ENCODE assay signal across 1 cellular context in genomic region chr7:149239345-149240143, GRCh38.
TF ChIP-seq lines count a peak whose summit lies in the region.

ZNF212 (plus strand) TSS chr7:149239651; CDS start chr7:149239779, 128 bp downstream.

TF ChIP-seq in HepG2, 621 proteins besides CTCF, POLR2A, EP300 and RAD21 (continued from another document and continues in another):
- TF ChIP-seq TFAP4 (IDR thresholded peaks at IDR 0.05; ENCODE audit: borderline replicate concordance, low read depth) (peak; percentile 59), ARNT2 (CRISPR knock-in tag; IDR thresholded peaks at IDR 0.05; ENCODE audit: low read depth) (peak; percentile 92), CENPT (CRISPR knock-in tag; IDR thresholded peaks at IDR 0.05; ENCODE audit: low read depth) (no peak), ARHGAP35 (CRISPR knock-in tag; IDR thresholded peaks at IDR 0.05; ENCODE audit: borderline replicate concordance) (peak; percentile 71; the same call in 1 of the 2 replicates), HNF1A (IDR thresholded peaks at IDR 0.05; ENCODE audit: low read depth) (peak; percentile 51), HNF1A (CRISPR knock-in tag; IDR thresholded peaks at IDR 0.05; ENCODE audit: borderline replicate concordance) (peak; percentile 62; the same call in 1 of the 2 replicates), ZNF792 (CRISPR knock-in tag; IDR thresholded peaks at IDR 0.05) (peak; percentile 71; the same call in 1 of the 2 replicates), SRSF4 (IDR thresholded peaks at IDR 0.05; ENCODE audit: low read depth, low read length, poor library complexity, severe bottlenecking) (no peak), GZF1 (CRISPR knock-in tag; IDR thresholded peaks at IDR 0.05) (0 out of 2 replicates have a peak, but pooled peaks have one; percentile 48), ZFP90 (CRISPR knock-in tag; IDR thresholded peaks at IDR 0.05; ENCODE audit: borderline replicate concordance) (peak; percentile 33; the same call in 1 of the 2 replicates), GRHL1 (CRISPR knock-in tag; conservative IDR thresholded peaks at IDR 0.05) (no peak), TOPORS (CRISPR knock-in tag; IDR thresholded peaks at IDR 0.05) (no peak), ZNF20 (CRISPR knock-in tag; IDR thresholded peaks at IDR 0.05) (no peak), ZMYM2 (CRISPR knock-in tag; IDR thresholded peaks at IDR 0.05) (no peak), SYNCRIP (IDR thresholded peaks at IDR 0.05; ENCODE audit: insufficient read depth, low read depth, low read length) (no peak), ZNF609 (CRISPR knock-in tag; IDR thresholded peaks at IDR 0.05; ENCODE audit: borderline replicate concordance) (no peak; the same call in 1 of the 2 replicates), ZBTB8A (CRISPR knock-in tag; IDR thresholded peaks at IDR 0.05; ENCODE audit: borderline replicate concordance, low read depth) (no peak), FOXC1 (CRISPR knock-in tag; IDR thresholded peaks at IDR 0.05; ENCODE audit: borderline replicate concordance) (no peak), NRL (CRISPR knock-in tag; IDR thresholded peaks at IDR 0.05; ENCODE audit: borderline replicate concordance) (no peak; the same call in 1 of the 2 replicates), SP5 (CRISPR knock-in tag; IDR thresholded peaks at IDR 0.05; ENCODE audit: borderline replicate concordance, low read depth) (peak; percentile 43; the same call in 1 of the 2 replicates), NR2F1 (CRISPR knock-in tag; IDR thresholded peaks at IDR 0.05) (no peak), ZNF343 (CRISPR knock-in tag; IDR thresholded peaks at IDR 0.05) (no peak), ZNF350 (CRISPR knock-in tag; IDR thresholded peaks at IDR 0.05; ENCODE audit: borderline replicate concordance, low read depth) (peak; percentile 93; the same call in 1 of the 2 replicates), PHB2 (IDR thresholded peaks at IDR 0.05; ENCODE audit: partially characterized antibody) (no peak), ZNF775 (CRISPR knock-in tag; IDR thresholded peaks at IDR 0.05; ENCODE audit: borderline replicate concordance) (no peak)
- TF ChIP-seq, protein P1, sequence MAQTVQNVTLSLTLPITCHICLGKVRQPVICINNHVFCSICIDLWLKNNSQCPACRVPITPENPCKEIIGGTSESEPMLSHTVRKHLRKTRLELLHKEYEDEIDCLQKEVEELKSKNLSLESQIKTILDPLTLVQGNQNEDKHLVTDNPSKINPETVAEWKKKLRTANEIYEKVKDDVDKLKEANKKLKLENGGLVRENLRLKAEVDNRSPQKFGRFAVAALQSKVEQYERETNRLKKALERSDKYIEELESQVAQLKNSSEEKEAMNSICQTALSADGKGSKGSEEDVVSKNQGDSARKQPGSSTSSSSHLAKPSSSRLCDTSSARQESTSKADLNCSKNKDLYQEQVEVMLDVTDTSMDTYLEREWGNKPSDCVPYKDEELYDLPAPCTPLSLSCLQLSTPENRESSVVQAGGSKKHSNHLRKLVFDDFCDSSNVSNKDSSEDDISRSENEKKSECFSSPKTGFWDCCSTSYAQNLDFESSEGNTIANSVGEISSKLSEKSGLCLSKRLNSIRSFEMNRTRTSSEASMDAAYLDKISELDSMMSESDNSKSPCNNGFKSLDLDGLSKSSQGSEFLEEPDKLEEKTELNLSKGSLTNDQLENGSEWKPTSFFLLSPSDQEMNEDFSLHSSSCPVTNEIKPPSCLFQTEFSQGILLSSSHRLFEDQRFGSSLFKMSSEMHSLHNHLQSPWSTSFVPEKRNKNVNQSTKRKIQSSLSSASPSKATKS (CRISPR knock-in tag; IDR thresholded peaks at IDR 0.05), result no peak
- TF ChIP-seq, protein P2, sequence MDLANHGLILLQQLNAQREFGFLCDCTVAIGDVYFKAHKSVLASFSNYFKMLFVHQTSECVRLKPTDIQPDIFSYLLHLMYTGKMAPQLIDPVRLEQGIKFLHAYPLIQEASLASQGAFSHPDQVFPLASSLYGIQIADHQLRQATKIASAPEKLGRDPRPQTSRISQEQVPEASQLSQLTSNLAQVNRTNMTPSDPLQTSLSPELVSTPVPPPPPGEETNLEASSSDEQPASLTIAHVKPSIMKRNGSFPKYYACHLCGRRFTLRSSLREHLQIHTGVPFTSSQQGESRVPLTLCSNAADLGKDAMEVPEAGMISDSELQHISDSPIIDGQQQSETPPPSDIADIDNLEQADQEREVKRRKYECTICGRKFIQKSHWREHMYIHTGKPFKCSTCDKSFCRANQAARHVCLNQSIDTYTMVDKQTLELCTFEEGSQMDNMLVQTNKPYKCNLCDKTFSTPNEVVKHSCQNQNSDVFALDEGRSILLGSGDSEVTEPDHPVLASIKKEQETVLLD (CRISPR knock-in tag; IDR thresholded peaks at IDR 0.05; ENCODE audit: low read depth), result no peak
- TF ChIP-seq, protein P3, sequence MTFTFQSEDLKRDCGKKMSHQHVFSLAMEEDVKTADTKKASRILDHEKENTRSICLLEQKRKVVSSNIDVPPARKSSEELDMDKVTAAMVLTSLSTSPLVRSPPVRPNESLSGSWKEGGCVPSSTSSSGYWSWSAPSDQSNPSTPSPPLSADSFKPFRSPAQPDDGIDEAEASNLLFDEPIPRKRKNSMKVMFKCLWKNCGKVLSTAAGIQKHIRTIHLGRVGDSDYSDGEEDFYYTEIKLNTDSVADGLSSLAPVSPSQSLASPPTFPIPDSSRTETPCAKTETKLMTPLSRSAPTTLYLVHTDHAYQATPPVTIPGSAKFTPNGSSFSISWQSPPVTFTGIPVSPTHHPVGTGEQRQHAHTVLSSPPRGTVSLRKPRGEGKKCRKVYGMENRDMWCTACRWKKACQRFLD (CRISPR knock-in tag; IDR thresholded peaks at IDR 0.05; ENCODE audit: borderline replicate concordance), result peak; percentile 47; the same call in 1 of the 2 replicates
- TF ChIP-seq, protein P4, sequence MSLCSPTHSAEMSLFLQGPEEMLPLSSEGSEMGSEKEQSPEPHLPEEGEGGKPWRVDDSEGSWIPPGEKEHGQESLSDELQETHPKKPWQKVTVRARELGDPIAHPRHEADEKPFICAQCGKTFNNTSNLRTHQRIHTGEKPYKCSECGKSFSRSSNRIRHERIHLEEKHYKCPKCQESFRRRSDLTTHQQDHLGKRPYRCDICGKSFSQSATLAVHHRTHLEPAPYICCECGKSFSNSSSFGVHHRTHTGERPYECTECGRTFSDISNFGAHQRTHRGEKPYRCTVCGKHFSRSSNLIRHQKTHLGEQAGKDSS (CRISPR knock-in tag; IDR thresholded peaks at IDR 0.05; ENCODE audit: borderline replicate concordance, low read depth), result no peak; the same call in 1 of the 2 replicates
- TF ChIP-seq, protein P5, sequence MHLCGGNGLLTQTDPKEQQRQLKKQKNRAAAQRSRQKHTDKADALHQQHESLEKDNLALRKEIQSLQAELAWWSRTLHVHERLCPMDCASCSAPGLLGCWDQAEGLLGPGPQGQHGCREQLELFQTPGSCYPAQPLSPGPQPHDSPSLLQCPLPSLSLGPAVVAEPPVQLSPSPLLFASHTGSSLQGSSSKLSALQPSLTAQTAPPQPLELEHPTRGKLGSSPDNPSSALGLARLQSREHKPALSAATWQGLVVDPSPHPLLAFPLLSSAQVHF (CRISPR knock-in tag; IDR thresholded peaks at IDR 0.05), result no peak
- TF ChIP-seq, protein P6, sequence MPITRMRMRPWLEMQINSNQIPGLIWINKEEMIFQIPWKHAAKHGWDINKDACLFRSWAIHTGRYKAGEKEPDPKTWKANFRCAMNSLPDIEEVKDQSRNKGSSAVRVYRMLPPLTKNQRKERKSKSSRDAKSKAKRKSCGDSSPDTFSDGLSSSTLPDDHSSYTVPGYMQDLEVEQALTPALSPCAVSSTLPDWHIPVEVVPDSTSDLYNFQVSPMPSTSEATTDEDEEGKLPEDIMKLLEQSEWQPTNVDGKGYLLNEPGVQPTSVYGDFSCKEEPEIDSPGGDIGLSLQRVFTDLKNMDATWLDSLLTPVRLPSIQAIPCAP (CRISPR knock-in tag; IDR thresholded peaks at IDR 0.05; ENCODE audit: low read depth), result no peak
- TF ChIP-seq, protein P7, sequence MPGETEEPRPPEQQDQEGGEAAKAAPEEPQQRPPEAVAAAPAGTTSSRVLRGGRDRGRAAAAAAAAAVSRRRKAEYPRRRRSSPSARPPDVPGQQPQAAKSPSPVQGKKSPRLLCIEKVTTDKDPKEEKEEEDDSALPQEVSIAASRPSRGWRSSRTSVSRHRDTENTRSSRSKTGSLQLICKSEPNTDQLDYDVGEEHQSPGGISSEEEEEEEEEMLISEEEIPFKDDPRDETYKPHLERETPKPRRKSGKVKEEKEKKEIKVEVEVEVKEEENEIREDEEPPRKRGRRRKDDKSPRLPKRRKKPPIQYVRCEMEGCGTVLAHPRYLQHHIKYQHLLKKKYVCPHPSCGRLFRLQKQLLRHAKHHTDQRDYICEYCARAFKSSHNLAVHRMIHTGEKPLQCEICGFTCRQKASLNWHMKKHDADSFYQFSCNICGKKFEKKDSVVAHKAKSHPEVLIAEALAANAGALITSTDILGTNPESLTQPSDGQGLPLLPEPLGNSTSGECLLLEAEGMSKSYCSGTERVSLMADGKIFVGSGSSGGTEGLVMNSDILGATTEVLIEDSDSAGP (CRISPR knock-in tag; IDR thresholded peaks at IDR 0.05; ENCODE audit: borderline replicate concordance), result peak; percentile 95
